Comparison of ENCODE assay signal across 17 cellular contexts in the genomic region with DNA sequence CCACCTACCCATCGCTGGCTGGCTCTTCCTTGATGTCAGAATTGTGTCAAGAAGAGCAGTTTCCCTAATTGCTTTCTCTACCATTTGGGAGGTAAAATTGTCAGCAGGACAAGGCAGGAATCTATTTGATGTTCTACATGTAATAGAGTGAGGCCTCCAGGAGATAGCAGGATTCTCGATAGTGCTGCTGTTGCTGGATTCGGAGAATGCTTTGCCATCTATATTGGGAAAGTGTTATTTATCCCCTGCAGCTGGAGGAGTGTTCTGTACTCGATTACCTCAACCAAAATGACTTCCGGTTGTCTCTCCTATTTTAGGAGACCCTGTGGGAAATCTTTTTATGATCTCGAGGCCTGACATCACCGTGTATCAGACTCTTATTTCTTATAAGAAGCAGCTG.
"Had no signal": no experiment of that assay in that cellular context is flagged by ENCODE, and none has a peak within 500 bp of the region (broad histone marks: within the 10 kb centered on the region; RNA-seq: fewer than 3 reads in every experiment).

No MANE protein-coding gene starts in this region.

- H3K36me3 Mint-ChIP-seq: activated CD4-positive, alpha-beta memory T cell treated with anti-CD3 and anti-CD28 coated beads for 36 hours; activated naive CD4-positive, alpha-beta T cell treated with anti-CD3 and anti-CD28 coated beads, Interleukin-2, amount 10 ng/mL, durations not matched to agents 7 days and 5 days; natural killer cell; type B pancreatic cell had no signal

- H3K9me3 ChIP-seq: heart right ventricle, ovary, psoas muscle, right lobe of liver, thoracic aorta had no signal

- H3K27ac ChIP-seq: ovary, psoas muscle, right lobe of liver, thoracic aorta had no signal

- H3K4me2 ChIP-seq: smooth muscle cell had no signal

- H3K27me3 ChIP-seq: heart right ventricle, ovary, right lobe of liver had no signal

- H3K9me3 Mint-ChIP-seq: activated CD4-positive, alpha-beta memory T cell treated with anti-CD3 and anti-CD28 coated beads for 36 hours; activated naive CD4-positive, alpha-beta T cell treated with anti-CD3 and anti-CD28 coated beads, Interleukin-2, amount 10 ng/mL, durations not matched to agents 7 days and 5 days; natural killer cell; type B pancreatic cell had no signal

- H3K4me1 ChIP-seq: psoas muscle, right lobe of liver had no signal

- H3K4me3 Mint-ChIP-seq: activated CD4-positive, alpha-beta memory T cell treated with anti-CD3 and anti-CD28 coated beads for 36 hours; activated naive CD4-positive, alpha-beta T cell treated with anti-CD3 and anti-CD28 coated beads, Interleukin-2, amount 10 ng/mL, durations not matched to agents 7 days and 5 days; natural killer cell; type B pancreatic cell had no signal

- H3K27ac Mint-ChIP-seq: activated CD4-positive, alpha-beta memory T cell treated with anti-CD3 and anti-CD28 coated beads for 36 hours; activated naive CD4-positive, alpha-beta T cell treated with anti-CD3 and anti-CD28 coated beads, Interleukin-2, amount 10 ng/mL, durations not matched to agents 7 days and 5 days; natural killer cell; type B pancreatic cell had no signal

- DNase-seq: activated CD4-positive, alpha-beta memory T cell treated with anti-CD3 and anti-CD28 coated beads for 36 hours; activated CD4-positive, alpha-beta T cell treated with anti-CD3 and anti-CD28 coated beads for 48 hours; activated effector memory CD4-positive, alpha-beta T cell treated with anti-CD3 and anti-CD28 coated beads, Interleukin-2, amount 50 U/mL, for 16 hours; activated naive CD4-positive, alpha-beta T cell treated with anti-CD3 and anti-CD28 coated beads, Interleukin-2, amount 10 ng/mL, durations not matched to agents 7 days and 5 days; amygdala; heart right ventricle; kidney; natural killer cell; ovary; psoas muscle; right lobe of liver; stimulated activated CD4-positive, alpha-beta T cell treated with anti-CD3 and anti-CD28 coated beads, Interleukin-15, amount 100 ng/mL, for 24 hours; stimulated activated CD4-positive, alpha-beta T cell treated with anti-CD3 and anti-CD28 coated beads, Interleukin-4, amount 100 ng/mL, for 1 hour; stimulated activated naive CD4-positive, alpha-beta T cell had no signal

- H3K36me3 ChIP-seq: heart right ventricle, ovary, right lobe of liver, thoracic aorta had no signal

- H3K4me3 ChIP-seq: heart right ventricle, ovary, psoas muscle, right lobe of liver, smooth muscle cell had no signal
